ENCODE assay signal across 17 cellular contexts in genomic region chr1:59748123-59748522, GRCh38.
A peak's percentile ranks its signal among the peaks of the same experiment; 100 is the strongest.
DNase-seq lines count a peak whose midpoint lies in the region; ATAC-seq and TF ChIP-seq lines count a peak whose summit lies in the region.
"Had no signal": no experiment of that assay in that cellular context is flagged by ENCODE, and none has a peak within 500 bp of the region (broad histone marks: within the 10 kb centered on the region; RNA-seq: fewer than 3 reads in every experiment).

No MANE protein-coding gene starts in this region.

- dilution Hi-C loops in IMR-90 (cut with HindIII; ENCODE audit: low sequenced_read_pairs, unreplicated experiment) = no loop called here

- no peak overlapping the region for H4K8ac ChIP-seq in IMR-90 (ENCODE audit: low read depth in 2 of 2, low read length in 2 of 2)

- peak overlapping the region; percentile 57 for H3K18ac ChIP-seq in IMR-90 (ENCODE audit: low read depth, low read length)

- peak overlapping the region; percentile 41; the same call in 1 of the 3 replicates for H2BK15ac ChIP-seq in IMR-90 (ENCODE audit: low read depth, low read length)

- no peak overlapping the region for H4K91ac ChIP-seq in IMR-90 (ENCODE audit: insufficient read depth, low read depth, low read length)

- H3K4me2 ChIP-seq in IMR-90 (ENCODE audit: low read depth, low read length) (no peak overlapping the region), hepatocyte (no peak overlapping the region)

- no peak overlapping the region for H4K5ac ChIP-seq in IMR-90 (ENCODE audit: low read depth, low read length)

- BruUV-seq in IMR-90 (replicated peaks; lab: Mats Ljungman, UMichigan) = no TSS peak

- POLR2A ChIA-PET in IMR-90 (lab: Charles Lee; ENCODE audit: unreplicated experiment) = interaction anchor here (0.6 kb wide), 1 partner anchor 986 kb away, joined by 15 read pairs; no protein-coding TSS in a partner anchor
- POLR2A ChIA-PET in activated CD4-positive, alpha-beta T cell treated with anti-CD3 and anti-CD28 coated beads, Interleukin-2, amount 10 ng/mL, durations not matched to agents 7 days and 5 days (lab: Charles Lee) = no interaction called here

- no peak for ATAC-seq in IMR-90 (ENCODE audit: low read depth)
- ATAC-seq in activated T-helper 17 cell treated with anti-CD3 and anti-CD28 coated beads, Interleukin-2, amount 50 U/mL, for 72 hours (replicated peaks) = no peak

- H3K9me3 ChIP-seq in IMR-90 (ENCODE audit: control insufficient read depth, insufficient read depth, low read length) (no peaks in the 10 kb centered on the region), hepatocyte (ENCODE audit: low read depth) (no peaks in the 10 kb centered on the region), uterus (no peaks in the 10 kb centered on the region)
- H3K9me3 ChIP-seq: BE2C, HAP-1 had no signal

- H3K9me1 ChIP-seq in IMR-90 (ENCODE audit: insufficient read depth, low read length) = no peaks in the 10 kb centered on the region

- H2AK5ac ChIP-seq in IMR-90 (ENCODE audit: low read depth, low read length) = no peak overlapping the region

- no peak overlapping the region for H2BK5ac ChIP-seq in IMR-90 (ENCODE audit: low read depth, low read length, poor library complexity, severe bottlenecking)

- H2BK120ac ChIP-seq in IMR-90 (ENCODE audit: low read depth, low read length) = no peak overlapping the region

- H4K20me1 ChIP-seq in IMR-90 (ENCODE audit: insufficient read depth, low read length) = no peaks in the 10 kb centered on the region
- no peaks in the 10 kb centered on the region for H4K20me1 ChIP-seq in hepatocyte (ENCODE audit: insufficient read depth, poor library complexity, severe bottlenecking)

- TF ChIP-seq POLR2A in IMR-90 (IDR thresholded peaks at IDR 0.05; ENCODE audit: low read depth, low read length) (no peak), uterus (IDR thresholded peaks at IDR 0.05) (no peak)

- TF ChIP-seq CTCF in IMR-90 (conservative IDR thresholded peaks at IDR 0.05; ENCODE audit: low read depth, low read length) (no peak), hepatocyte (IDR thresholded peaks at IDR 0.05; ENCODE audit: poor library complexity) (no peak), nephron (IDR thresholded peaks at IDR 0.05; ENCODE audit: unreplicated experiment in 3 of 3) (no peak), uterus (IDR thresholded peaks at IDR 0.05) (no peak)

- H3K27ac ChIP-seq in IMR-90 (ENCODE audit: insufficient read depth, low read length) (no peak overlapping the region), hepatocyte (peak overlapping the region; percentile 32), uterus (peak overlapping the region; percentile 54 to 64)
- H3K27ac ChIP-seq: GM23248 had no signal

- H3K4me3 ChIP-seq in IMR-90 (ENCODE audit: insufficient read depth, low read depth, low read length) (no peak overlapping the region), hepatocyte (no peak overlapping the region), uterus (no peak overlapping the region)
- H3K4me3 ChIP-seq: GM23248, HAP-1 had no signal

- no peaks in the 10 kb centered on the region for H3K79me2 ChIP-seq in hepatocyte

- no peak overlapping the region for H2AFZ ChIP-seq in IMR-90 (replicated peaks; ENCODE audit: low read length, poor library complexity)
- no peak overlapping the region for H2AFZ ChIP-seq in hepatocyte
- H2AFZ ChIP-seq: GM23248 had no signal

- H3K36me3 Mint-ChIP-seq in nephron (ENCODE audit: low read depth) = no peaks in the 10 kb centered on the region
- no peaks in the 10 kb centered on the region for H3K36me3 Mint-ChIP-seq in activated T-helper 17 cell treated with anti-CD3 and anti-CD28 coated beads, Interleukin-2, amount 50 U/mL, for 72 hours (ENCODE audit: low read depth)
- H3K36me3 Mint-ChIP-seq in activated CD4-positive, alpha-beta T cell treated with anti-CD3 and anti-CD28 coated beads, Interleukin-2, amount 10 ng/mL, durations not matched to agents 7 days and 5 days (ENCODE audit: low read depth) = no peaks in the 10 kb centered on the region
- H3K36me3 Mint-ChIP-seq: CD4-positive, CD25-positive, alpha-beta regulatory T cell; CD8-positive, alpha-beta memory T cell had no signal

- H3K9me2 ChIP-seq in hepatocyte (replicated peaks; ENCODE audit: insufficient read depth) = no peaks in the 10 kb centered on the region

- H2BK20ac ChIP-seq in IMR-90 (ENCODE audit: low read depth, low read length) = no peak overlapping the region

- no peaks in the 10 kb centered on the region for H3K27me3 Mint-ChIP-seq in nephron (ENCODE audit: low read depth)
- H3K27me3 Mint-ChIP-seq in activated T-helper 17 cell treated with anti-CD3 and anti-CD28 coated beads, Interleukin-2, amount 50 U/mL, for 72 hours = no peaks in the 10 kb centered on the region
- H3K27me3 Mint-ChIP-seq in activated CD4-positive, alpha-beta T cell treated with anti-CD3 and anti-CD28 coated beads, Interleukin-2, amount 10 ng/mL, durations not matched to agents 7 days and 5 days = no peaks in the 10 kb centered on the region
- H3K27me3 Mint-ChIP-seq: CD8-positive, alpha-beta memory T cell; IgD-negative memory B cell had no signal

- H3K56ac ChIP-seq in IMR-90 (ENCODE audit: extremely low read depth, insufficient read depth, low read length) = no peak overlapping the region

- intact Hi-C loops in IMR-90 (cut with micrococcal nuclease) = no loop called here
- intact Hi-C loops in uterus (cut with DNase I; ENCODE audit: low total_unique reads) = no loop called here
- intact Hi-C loops in cardiac septum (cut with DNase I) = no loop called here

- H3K4me3 Mint-ChIP-seq in nephron = no peak overlapping the region
- no peak overlapping the region for H3K4me3 Mint-ChIP-seq in activated T-helper 17 cell treated with anti-CD3 and anti-CD28 coated beads, Interleukin-2, amount 50 U/mL, for 72 hours
- no peak overlapping the region for H3K4me3 Mint-ChIP-seq in activated CD4-positive, alpha-beta T cell treated with anti-CD3 and anti-CD28 coated beads, Interleukin-2, amount 10 ng/mL, durations not matched to agents 7 days and 5 days
- H3K4me3 Mint-ChIP-seq: CD4-positive, CD25-positive, alpha-beta regulatory T cell; CD8-positive, alpha-beta memory T cell; IgD-negative memory B cell had no signal

- H3K4me1 ChIP-seq in IMR-90 (ENCODE audit: control insufficient read depth, insufficient read depth, low read length) = peaks cover 7% of the 10 kb centered on the region
- peaks cover 15% of the 10 kb centered on the region for H3K4me1 ChIP-seq in hepatocyte (ENCODE audit: insufficient read depth)
- peaks cover 0 to 7% of the 10 kb centered on the region in 2 donors for H3K4me1 ChIP-seq in uterus

- H3K36me3 ChIP-seq in IMR-90 (ENCODE audit: control insufficient read depth, insufficient read depth, low read length) = no peaks in the 10 kb centered on the region
- no peaks in the 10 kb centered on the region for H3K36me3 ChIP-seq in hepatocyte (replicated peaks; ENCODE audit: insufficient read depth, low read depth)
- no peaks in the 10 kb centered on the region for H3K36me3 ChIP-seq in uterus
- H3K36me3 ChIP-seq: BE2C, HAP-1 had no signal

- no peaks in the 10 kb centered on the region for H3K27me3 ChIP-seq in IMR-90 (ENCODE audit: control insufficient read depth, insufficient read depth, low read length)
- H3K27me3 ChIP-seq in hepatocyte = no peaks in the 10 kb centered on the region
- no peaks in the 10 kb centered on the region for H3K27me3 ChIP-seq in uterus
- H3K27me3 ChIP-seq: BE2C had no signal

- no peak overlapping the region for H3K9ac ChIP-seq in IMR-90 (ENCODE audit: low read depth, low read length)
- H3K9ac ChIP-seq: GM23248 had no signal

- H3K14ac ChIP-seq in IMR-90 (replicated peaks; ENCODE audit: low read depth, low read length) = no peak overlapping the region

- DNase-seq in IMR-90 (no peak), hepatocyte (ENCODE audit: low spot score) (no peak), uterus (no peak), cardiac septum (ENCODE audit: low spot score) (no peak)
- no peak for DNase-seq in activated CD4-positive, alpha-beta T cell treated with anti-CD3 and anti-CD28 coated beads, Interleukin-2, amount 10 ng/mL, durations not matched to agents 7 days and 5 days
- DNase-seq: ACHN; C1 segment of cervical spinal cord; CD4-positive, CD25-positive, alpha-beta regulatory T cell; CD8-positive, alpha-beta memory T cell; DMS 273 treated with DMSO at 0.1 percent for 48 hours; DMS53; GM23248 had no signal

- CTCF ChIA-PET in IMR-90 (lab: Yijun Ruan, JAX) = no interaction called here
- CTCF ChIA-PET in activated CD4-positive, alpha-beta T cell treated with anti-CD3 and anti-CD28 coated beads, Interleukin-2, amount 10 ng/mL, durations not matched to agents 7 days and 5 days (lab: Charles Lee) = interaction anchor here (1.4 kb wide), 1 partner anchor 12 kb away, joined by 3 read pairs; no protein-coding TSS in a partner anchor

- no CpG with 5 or more reads among the region's 1 CpG for WGBS in IMR-90 (ENCODE audit: extremely low coverage in 2 of 2, insufficient read length in 1 of 2), 2 experiments
- 45% methylated on average over 1 of the region's 1 CpG for WGBS in hepatocyte (ENCODE audit: low lambda C conversion rate, missing lambda C conversion rate)

- in situ Hi-C loops in IMR-90 (cut with MboI; ENCODE audit: low sequenced_read_pairs) = no loop called here

- peak overlapping the region; percentile 38 to 68 (median 51) for H3K27ac Mint-ChIP-seq in nephron
- H3K27ac Mint-ChIP-seq in activated T-helper 17 cell treated with anti-CD3 and anti-CD28 coated beads, Interleukin-2, amount 50 U/mL, for 72 hours = no peak overlapping the region
- no peak overlapping the region for H3K27ac Mint-ChIP-seq in activated CD4-positive, alpha-beta T cell treated with anti-CD3 and anti-CD28 coated beads, Interleukin-2, amount 10 ng/mL, durations not matched to agents 7 days and 5 days
- H3K27ac Mint-ChIP-seq: CD4-positive, CD25-positive, alpha-beta regulatory T cell; CD8-positive, alpha-beta memory T cell; IgD-negative memory B cell had no signal

- no peaks in the 10 kb centered on the region for H3K79me1 ChIP-seq in IMR-90 (ENCODE audit: low read depth in 1 of 2, low read length in 2 of 2)

- TF ChIP-seq RAD21 in IMR-90 (IDR thresholded peaks at IDR 0.05; ENCODE audit: low read length) = no peak

- H3K4me1 Mint-ChIP-seq in nephron = peaks cover 35% of the 10 kb centered on the region
- no peaks in the 10 kb centered on the region for H3K4me1 Mint-ChIP-seq in activated T-helper 17 cell treated with anti-CD3 and anti-CD28 coated beads, Interleukin-2, amount 50 U/mL, for 72 hours
- H3K4me1 Mint-ChIP-seq in activated CD4-positive, alpha-beta T cell treated with anti-CD3 and anti-CD28 coated beads, Interleukin-2, amount 10 ng/mL, durations not matched to agents 7 days and 5 days = no peaks in the 10 kb centered on the region
- H3K4me1 Mint-ChIP-seq: CD4-positive, CD25-positive, alpha-beta regulatory T cell; CD8-positive, alpha-beta memory T cell had no signal

- H2AK9ac ChIP-seq in IMR-90 (replicated peaks; ENCODE audit: low read depth, low read length, poor library complexity) = no peak overlapping the region

- H3K9me3 Mint-ChIP-seq in nephron = no peaks in the 10 kb centered on the region
- no peaks in the 10 kb centered on the region for H3K9me3 Mint-ChIP-seq in activated T-helper 17 cell treated with anti-CD3 and anti-CD28 coated beads, Interleukin-2, amount 50 U/mL, for 72 hours
- H3K9me3 Mint-ChIP-seq in activated CD4-positive, alpha-beta T cell treated with anti-CD3 and anti-CD28 coated beads, Interleukin-2, amount 10 ng/mL, durations not matched to agents 7 days and 5 days = no peaks in the 10 kb centered on the region
- H3K9me3 Mint-ChIP-seq: CD4-positive, CD25-positive, alpha-beta regulatory T cell; CD8-positive, alpha-beta memory T cell; IgD-negative memory B cell had no signal

- no peak overlapping the region for H3K23ac ChIP-seq in IMR-90 (ENCODE audit: low read depth, low read length)

- H3K4ac ChIP-seq in IMR-90 (ENCODE audit: low read depth, low read length) = no peak overlapping the region; the same call in 1 of the 2 replicates

Comparison
In these comparisons a context has a peak if more than half of its experiments do, and no peak if none do; other contexts are left out.
1. H3K27ac Mint-ChIP-seq: peak in nephron (3 of 3); none in activated T-helper 17 cell treated with anti-CD3 and anti-CD28 coated beads, Interleukin-2, amount 50 U/mL, for 72 hours (single experiment) and activated CD4-positive, alpha-beta T cell treated with anti-CD3 and anti-CD28 coated beads, Interleukin-2, amount 10 ng/mL, durations not matched to agents 7 days and 5 days (single experiment).